ENCODE assay signal across 9 cellular contexts in the genomic region with DNA sequence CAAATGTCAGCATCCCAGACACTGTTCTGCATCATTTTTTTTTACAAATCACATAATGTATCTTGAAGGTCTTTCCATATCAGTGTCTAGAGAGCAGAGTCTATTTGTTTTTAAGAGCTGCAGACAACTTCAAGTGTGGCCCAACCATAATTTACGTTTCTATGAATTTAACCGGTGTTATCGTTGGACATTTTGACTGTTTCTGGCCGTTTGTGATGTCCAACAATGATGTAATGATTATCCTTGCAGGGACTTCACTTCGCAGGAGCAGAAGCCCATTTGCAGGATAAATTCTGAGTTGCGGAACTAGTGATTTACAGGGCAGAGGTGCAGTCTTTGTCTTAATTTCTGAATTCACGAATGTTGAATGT. TPM values are rescaled to one million over a fixed set of nuclear protein-coding genes. Genes with fewer than 3 reads are reported as not detected.
DNase-seq lines count a peak whose midpoint lies in the region; ATAC-seq, FAIRE-seq and TF ChIP-seq lines count a peak whose summit lies in the region.
"Had no signal": no experiment of that assay in that cellular context is flagged by ENCODE, and none has a peak within 500 bp of the region (broad histone marks: within the 10 kb centered on the region; RNA-seq: fewer than 3 reads in every experiment).

No MANE protein-coding gene starts in this region.

- H3K4me1 ChIP-seq in ACC112 (ENCODE audit: control insufficient read depth, insufficient read depth, low read length, unreplicated experiment) = no peaks in the 10 kb centered on the region
- H3K4me1 ChIP-seq in K562 (replicated peaks in 1 of 2; ENCODE audit: control insufficient read depth in 2 of 2, insufficient read depth in 2 of 2, low read length in 2 of 2) = peaks cover 11 to 14% of the 10 kb centered on the region in 2 experiments; a peak in 4 of 5 replicates
- H3K4me1 ChIP-seq in mesodermal cell (ENCODE audit: control insufficient read depth, insufficient read depth, low read length, poor library complexity, severe bottlenecking) = peaks cover 5% of the 10 kb centered on the region

- TF ChIP-seq POLR2A in K562 (conservative IDR thresholded peaks at IDR 0.05) = no peak
- no peak for TF ChIP-seq POLR2A in erythroblast (IDR thresholded peaks at IDR 0.05; ENCODE audit: low read length)

- H3K36me3 ChIP-seq in ACC112 (ENCODE audit: insufficient read depth, low read length) (no peaks in the 10 kb centered on the region), K562 (ENCODE audit: control insufficient read depth, insufficient read depth, low read length) (no peaks in the 10 kb centered on the region), mesodermal cell (ENCODE audit: control insufficient read depth, insufficient read depth, low read length) (no peaks in the 10 kb centered on the region)

- BruUV-seq in K562 (replicated peaks; lab: Mats Ljungman, UMichigan) = no TSS peak

- H2AFZ ChIP-seq in ACC112 (ENCODE audit: low read length, unreplicated experiment) (peak overlapping the region; percentile 79), K562 (ENCODE audit: low read depth, low read length) (peak overlapping the region; percentile 94)

- peaks cover 4% of the 10 kb centered on the region; the same call in 1 of the 2 replicates for H3K9me3 ChIP-seq in K562 (replicated peaks; ENCODE audit: control insufficient read depth, insufficient read depth, low read depth, low read length)
- no peaks in the 10 kb centered on the region for H3K9me3 ChIP-seq in mesodermal cell (ENCODE audit: control insufficient read depth, low read length)

- intact Hi-C loops in K562 (cut with micrococcal nuclease) = loop anchor here (1.0 to 10.0 kb wide), 2 partner anchors 26 to 107 kb away; partner anchors contain the start of gene HLF

- in situ Hi-C loops in K562 (cut with MboI) = no loop called here

- H3K27ac ChIP-seq in ACC112 (ENCODE audit: low read depth, low read length) (no peak overlapping the region), K562 (ENCODE audit: extremely low read depth, low read depth, low read length) (peak overlapping the region; percentile 23; the same call in 1 of the 3 replicates), mesodermal cell (ENCODE audit: low read depth, low read length, severe bottlenecking) (peak overlapping the region; percentile 24)

- H3K4me3 ChIP-seq in ACC112 (ENCODE audit: low read depth, low read length) (peak overlapping the region; percentile 79), HFF-Myc (replicated peaks; ENCODE audit: low read depth, low read length) (peak overlapping the region; percentile 50), K562 (peak overlapping the region; percentile 52; the same call in 1 of the 2 replicates), mesodermal cell (ENCODE audit: extremely low read depth, insufficient read depth, low read length, poor library complexity, severe bottlenecking) (peak overlapping the region; percentile 51)

- ATAC-seq in K562 = no peak

- 58% methylated on average over 7 of the region's 7 CpGs for WGBS in K562 (ENCODE audit: insufficient coverage, low coverage, missing lambda C conversion rate)
- WGBS in mesodermal cell (ENCODE audit: insufficient coverage in 2 of 2), 2 experiments = 61 to 67% methylated on average over 7 of the region's 7 CpGs

- H3K27me3 ChIP-seq in ACC112 (ENCODE audit: insufficient read depth, low read length) = peaks cover 42% of the 10 kb centered on the region
- no peaks in the 10 kb centered on the region for H3K27me3 ChIP-seq in K562 (ENCODE audit: control insufficient read depth in 2 of 2, insufficient read depth in 2 of 2, low read length in 2 of 2)

- H3K79me2 ChIP-seq in ACC112 (ENCODE audit: control insufficient read depth, insufficient read depth, low read length, unreplicated experiment) (no peaks in the 10 kb centered on the region), K562 (ENCODE audit: control insufficient read depth, insufficient read depth, low read length) (no peaks in the 10 kb centered on the region)

- no peak for TF ChIP-seq CTCF in HFF-Myc (IDR thresholded peaks at IDR 0.05; ENCODE audit: low read depth, low read length, missing control alignments)
- TF ChIP-seq CTCF in K562 (IDR thresholded peaks at IDR 0.05 in 2 of 3, conservative IDR thresholded peaks at IDR 0.05 in 1 of 3; ENCODE audit: insufficient read depth in 2 of 3, low read depth in 1 of 3, low read length in 3 of 3) = no peak

- peak overlapping the region; percentile 85; the same call in 1 of the 2 replicates for H3K4me2 ChIP-seq in K562 (ENCODE audit: insufficient read depth, low read length)

- H3K9ac ChIP-seq in K562 (ENCODE audit: insufficient read depth in 1 of 2, low read depth in 2 of 2, low read length in 2 of 2) = no peak overlapping the region

- H4K20me1 ChIP-seq in K562 (replicated peaks; ENCODE audit: control insufficient read depth, insufficient read depth, low read length) = no peaks in the 10 kb centered on the region

- POLR2A ChIA-PET in K562 (lab: Yijun Ruan, JAX) = interaction anchor here (1.1 to 1.3 kb wide), 3 partner anchors 13 to 35 kb away, joined by 3 read pairs; no protein-coding TSS in a partner anchor

- no peaks in the 10 kb centered on the region for H3K9me1 ChIP-seq in K562 (ENCODE audit: control insufficient read depth, insufficient read depth, low read length)

- CTCF ChIA-PET in K562 (lab: Yijun Ruan, JAX; ENCODE audit: low intra/inter-chr PET ratio) = no interaction called here

- no peak for TF ChIP-seq EP300 in K562 (IDR thresholded peaks at IDR 0.05; ENCODE audit: low read length)

- no peak for TF ChIP-seq RAD21 in K562 (CRISPR knock-in tag; conservative IDR thresholded peaks at IDR 0.05 in 1 of 2, IDR thresholded peaks at IDR 0.05 in 1 of 2)

- no peak for FAIRE-seq in K562 (lab: Jason Lieb, UNC)

- DNase-seq in HFF-Myc (ENCODE audit: extremely low read depth, low read depth) (no peak), K562 (ENCODE audit: extremely low read depth in 1 of 4, low spot score in 3 of 4) (no peak), NCI-H1048 (lab: John Stamatoyannopoulos, UW) (no peak), erythroblast (lab: John Stamatoyannopoulos, UW) (no peak), germinal center (ENCODE audit: low spot score) (no peak)
- DNase-seq in activated effector memory CD4-positive, alpha-beta T cell treated with anti-CD3 and anti-CD28 coated beads, Interleukin-2, amount 50 U/mL, for 16 hours = no peak

TF ChIP-seq in K562, 482 proteins besides CTCF, POLR2A, EP300 and RAD21:
- TF ChIP-seq CEBPG (CRISPR knock-in tag; IDR thresholded peaks at IDR 0.05) (no peak), CEBPG (tag; conservative IDR thresholded peaks at IDR 0.05 in 1 of 2, IDR thresholded peaks at IDR 0.05 in 1 of 2) (0 out of 4 replicates have a peak, but pooled peaks of 1 of the 2 experiments have one; percentile 11)
- TF ChIP-seq, protein P1, sequence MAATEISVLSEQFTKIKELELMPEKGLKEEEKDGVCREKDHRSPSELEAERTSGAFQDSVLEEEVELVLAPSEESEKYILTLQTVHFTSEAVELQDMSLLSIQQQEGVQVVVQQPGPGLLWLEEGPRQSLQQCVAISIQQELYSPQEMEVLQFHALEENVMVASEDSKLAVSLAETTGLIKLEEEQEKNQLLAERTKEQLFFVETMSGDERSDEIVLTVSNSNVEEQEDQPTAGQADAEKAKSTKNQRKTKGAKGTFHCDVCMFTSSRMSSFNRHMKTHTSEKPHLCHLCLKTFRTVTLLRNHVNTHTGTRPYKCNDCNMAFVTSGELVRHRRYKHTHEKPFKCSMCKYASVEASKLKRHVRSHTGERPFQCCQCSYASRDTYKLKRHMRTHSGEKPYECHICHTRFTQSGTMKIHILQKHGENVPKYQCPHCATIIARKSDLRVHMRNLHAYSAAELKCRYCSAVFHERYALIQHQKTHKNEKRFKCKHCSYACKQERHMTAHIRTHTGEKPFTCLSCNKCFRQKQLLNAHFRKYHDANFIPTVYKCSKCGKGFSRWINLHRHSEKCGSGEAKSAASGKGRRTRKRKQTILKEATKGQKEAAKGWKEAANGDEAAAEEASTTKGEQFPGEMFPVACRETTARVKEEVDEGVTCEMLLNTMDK (IDR thresholded peaks at IDR 0.05; ENCODE audit: borderline replicate concordance, insufficient read depth, low read depth, low read length, poor library complexity, severe bottlenecking) = no peak
- TF ChIP-seq, protein P2, sequence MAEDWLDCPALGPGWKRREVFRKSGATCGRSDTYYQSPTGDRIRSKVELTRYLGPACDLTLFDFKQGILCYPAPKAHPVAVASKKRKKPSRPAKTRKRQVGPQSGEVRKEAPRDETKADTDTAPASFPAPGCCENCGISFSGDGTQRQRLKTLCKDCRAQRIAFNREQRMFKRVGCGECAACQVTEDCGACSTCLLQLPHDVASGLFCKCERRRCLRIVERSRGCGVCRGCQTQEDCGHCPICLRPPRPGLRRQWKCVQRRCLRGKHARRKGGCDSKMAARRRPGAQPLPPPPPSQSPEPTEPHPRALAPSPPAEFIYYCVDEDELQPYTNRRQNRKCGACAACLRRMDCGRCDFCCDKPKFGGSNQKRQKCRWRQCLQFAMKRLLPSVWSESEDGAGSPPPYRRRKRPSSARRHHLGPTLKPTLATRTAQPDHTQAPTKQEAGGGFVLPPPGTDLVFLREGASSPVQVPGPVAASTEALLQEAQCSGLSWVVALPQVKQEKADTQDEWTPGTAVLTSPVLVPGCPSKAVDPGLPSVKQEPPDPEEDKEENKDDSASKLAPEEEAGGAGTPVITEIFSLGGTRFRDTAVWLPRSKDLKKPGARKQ (CRISPR knock-in tag; IDR thresholded peaks at IDR 0.05) = 0 out of 2 replicates have a peak, but pooled peaks have one; percentile 13

RNA-seq across cellular contexts. Expression of gene HLF, which starts 26.9 kb away (rescaled TPM):
- total RNA-seq in K562 (2011; cell fraction: chromatin; rRNA removed; ENCODE audit: low replicate concordance) = 0.07 TPM in 1 of 2 replicates, not detected in the other
- total RNA-seq in K562 (2011; cell fraction: nucleolus; rRNA removed) = not detected in 2 replicates
- not detected in 2 replicates for total RNA-seq in K562 (2011; cell fraction: nucleoplasm; rRNA removed)
- total RNA-seq in K562 (2014; rRNA removed) (0.09 and 0.20 TPM in 2 replicates), K562 (2014; rRNA removed; fragmentation: Illumina TruSeq; extraction: Trizol) (0.15 and 0.32 TPM in 2 replicates), K562 (2015; rRNA removed; fragmentation: Illumina TruSeq; extraction: Trizol) (0.11 and 0.14 TPM in 2 replicates), K562 (2021) (0.24 and 0.65 TPM in 2 replicates)
- polyA plus RNA-seq in K562 (2011; rRNA removed) (0.04 and 0.09 TPM in 2 replicates), K562 (2014; fragmentation: Illumina TruSeq; extraction: Trizol) (0.08 and 0.09 TPM in 2 replicates), K562 (2014; fragmentation: Nextera tagmentation; extraction: Ambion mirVana) (under 1 TPM; 0.03 to 0.11 TPM), K562 (2014; rRNA removed) (0.05 and 1.4 TPM in 2 replicates)
- polyA plus RNA-seq in K562 (2011; cell fraction: cytosol; rRNA removed) = 0.03 and 0.07 TPM in 2 replicates
- polyA plus RNA-seq in K562 (2011; cell fraction: nucleus; rRNA removed) = 0.08 and 0.16 TPM in 2 replicates
- polyA plus RNA-seq in K562 (2012) = 0.13 and 0.14 TPM in 2 replicates
- 0.06 and 0.14 TPM in 2 replicates for polyA minus RNA-seq in K562 (2011; rRNA and poly(A)+ RNA removed)
- polyA minus RNA-seq in K562 (2011; cell fraction: cytosol; rRNA and poly(A)+ RNA removed) = 0.73 TPM in 1 of 2 replicates, not detected in the other
- polyA minus RNA-seq in K562 (2011; cell fraction: nucleus; rRNA and poly(A)+ RNA removed) = 0.13 TPM in 1 of 2 replicates, not detected in the other
- not detected for polyA plus RNA-seq in mesodermal cell (2013, experiment 1 of 2)
- polyA plus RNA-seq in mesodermal cell (2013, experiment 2 of 2) = 0.10 TPM
- total RNA-seq: glomerular endothelial cell had no signal
